In genomic region chr7:33517191-33517590, GRCh38 we compare ENCODE assay signal across 23 cellular contexts.
"Had no signal": no experiment of that assay in that cellular context is flagged by ENCODE, and none has a peak within 500 bp of the region (broad histone marks: within the 10 kb centered on the region; RNA-seq: fewer than 3 reads in every experiment).

No MANE protein-coding gene starts in this region.

- H3K9me3 ChIP-seq: colonic mucosa, gastrocnemius medialis, heart left ventricle, left ventricle myocardium inferior, upper lobe of left lung had no signal

- H3K4me2 ChIP-seq: smooth muscle cell had no signal

- H3K27ac ChIP-seq: brain microvascular endothelial cell, colonic mucosa, gastrocnemius medialis, heart left ventricle, left ventricle myocardium inferior, upper lobe of left lung had no signal

- DNase-seq: activated CD4-positive, alpha-beta T cell treated with anti-CD3 and anti-CD28 coated beads, Interleukin-2, amount 10 ng/mL, durations not matched to agents 7 days and 5 days; activated CD8-positive, alpha-beta memory T cell treated with anti-CD3 and anti-CD28 coated beads for 24 hours; activated CD8-positive, alpha-beta memory T cell treated with anti-CD3 and anti-CD28 coated beads, Interleukin-2, amount 50 U/mL, for 48 hours; activated effector memory CD4-positive, alpha-beta T cell treated with anti-CD3 and anti-CD28 coated beads, Interleukin-2, amount 50 U/mL, for 16 hours; activated naive CD4-positive, alpha-beta T cell treated with anti-CD3 and anti-CD28 coated beads, Interleukin-2, amount 50 U/mL, for 16 hours; activated T-cell treated with anti-CD3 and anti-CD28 coated beads, Interleukin-2, amount 50 U/mL, for 48 hours; aorta; brain microvascular endothelial cell; colonic mucosa; gastrocnemius medialis; heart left ventricle; kidney glomerular epithelial cell; left ventricle myocardium inferior; mammary epithelial cell; midbrain; nephron progenitor cell; nucleus accumbens; stimulated activated CD4-positive, alpha-beta T cell treated with anti-CD3 and anti-CD28 coated beads, Interleukin-4, amount 100 ng/mL, for 1 hour; stimulated activated naive CD8-positive, alpha-beta T cell treated with anti-CD3 and anti-CD28 coated beads, Interleukin-15, amount 100 ng/mL, for 72 hours; upper lobe of left lung had no signal

- H3K27me3 ChIP-seq: brain microvascular endothelial cell, colonic mucosa, gastrocnemius medialis, heart left ventricle, upper lobe of left lung had no signal

- H3K36me3 ChIP-seq: brain microvascular endothelial cell, colonic mucosa, gastrocnemius medialis, heart left ventricle, left ventricle myocardium inferior, upper lobe of left lung had no signal

- H3K4me3 ChIP-seq: colonic mucosa, gastrocnemius medialis, heart left ventricle, left ventricle myocardium inferior, smooth muscle cell, upper lobe of left lung had no signal

- ATAC-seq: activated CD4-positive, CD25-positive, alpha-beta regulatory T cell treated with anti-CD3 and anti-CD28 coated beads, Interleukin-2, amount 50 U/mL, for 24 hours; gastrocnemius medialis; heart left ventricle; sciatic nerve; stimulated activated naive CD8-positive, alpha-beta T cell treated with anti-CD3 and anti-CD28 coated beads, Interleukin-15, amount 100 ng/mL, for 72 hours had no signal

- H3K4me1 ChIP-seq: colonic mucosa, gastrocnemius medialis, heart left ventricle, left ventricle myocardium inferior, upper lobe of left lung had no signal
